1 cellular context compared by ENCODE assay signal in the genomic region with DNA sequence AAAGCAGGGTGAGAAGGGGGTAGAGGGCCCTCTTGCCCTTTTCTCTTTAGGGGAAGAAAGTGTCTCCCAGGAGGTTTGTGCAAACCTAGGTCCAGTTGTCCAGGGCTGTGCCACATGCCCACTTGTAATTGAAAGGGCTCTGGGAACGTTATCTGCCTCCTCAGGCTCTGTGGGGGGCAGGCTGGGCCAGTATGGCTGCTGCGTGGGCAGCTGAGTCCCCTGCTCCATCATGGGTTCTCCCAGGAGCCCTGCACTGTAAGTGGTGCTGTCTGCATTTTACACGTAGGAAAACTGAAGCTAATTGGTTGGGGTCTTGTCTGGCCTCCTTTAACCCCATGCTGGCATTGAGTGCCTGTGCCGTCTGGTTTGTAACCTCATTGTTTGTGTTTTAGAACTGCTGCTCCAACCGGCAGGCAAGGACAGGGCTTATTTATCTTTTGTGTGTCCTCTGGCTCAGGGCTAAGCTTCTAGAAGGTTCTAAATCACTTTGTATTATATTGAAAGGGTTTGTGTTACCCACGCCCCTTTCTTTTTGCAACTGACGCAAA.
TF ChIP-seq lines count a peak whose summit lies in the region.

No MANE protein-coding gene starts in this region.

TF ChIP-seq in HEK293, 187 proteins besides CTCF, POLR2A, EP300 and RAD21 (continued from another document):
- TF ChIP-seq EGR2 (tag by site-specific recombination; IDR thresholded peaks at IDR 0.05; ENCODE audit: low read depth), result 0 out of 2 replicates have a peak, but pooled peaks have one; percentile 7
TF ChIP-seq in HEK293: peak in this region for 4.
